ENCODE assay signal across 12 cellular contexts in the genomic region with DNA sequence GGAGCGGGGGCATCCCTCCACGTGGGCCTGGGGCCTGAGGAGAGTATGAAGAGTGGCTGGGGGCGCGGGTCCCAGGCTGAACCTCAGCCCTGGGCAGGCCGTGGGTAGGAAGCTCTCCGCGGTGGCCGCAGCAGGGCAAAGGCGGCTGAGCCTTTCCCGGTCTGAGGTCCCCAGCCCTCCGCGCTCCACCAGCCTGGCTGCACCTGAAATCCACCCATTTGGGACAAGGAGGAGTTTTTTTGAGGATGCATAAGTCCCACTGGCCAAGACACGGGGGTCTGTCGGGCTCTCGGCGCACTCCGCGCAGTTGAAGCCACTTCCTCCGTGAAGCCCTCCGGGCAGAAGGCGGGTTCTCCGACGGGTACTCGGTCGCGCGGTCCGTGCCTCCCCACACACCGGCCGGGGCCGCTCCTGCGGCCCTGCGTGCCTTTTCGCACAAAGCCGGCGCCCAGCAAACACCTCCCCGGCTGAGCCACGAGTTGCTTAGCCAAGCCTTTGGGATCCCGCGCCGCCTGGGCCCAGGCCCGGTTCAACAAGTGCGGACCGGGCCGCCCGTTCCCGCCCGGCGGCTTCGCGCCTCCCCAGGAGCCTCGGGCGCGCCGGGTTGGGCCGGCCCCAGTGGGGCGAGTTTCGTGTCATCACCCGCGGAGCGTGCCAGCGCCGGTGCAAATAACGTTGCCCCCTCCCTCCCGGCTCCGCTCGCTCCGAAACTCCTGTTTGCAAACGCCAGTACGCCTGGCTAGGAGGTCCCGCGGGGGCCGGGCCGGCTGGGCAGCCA. TPM values are rescaled to one million over a fixed set of nuclear protein-coding genes. Genes with fewer than 3 reads are reported as not detected.
DNase-seq lines count a peak whose midpoint lies in the region; ATAC-seq, FAIRE-seq and TF ChIP-seq lines count a peak whose summit lies in the region.
"Had no signal": no experiment of that assay in that cellular context is flagged by ENCODE, and none has a peak within 500 bp of the region (broad histone marks: within the 10 kb centered on the region; RNA-seq: fewer than 3 reads in every experiment).

No MANE protein-coding gene starts in this region.

- no peak for ATAC-seq in IMR-90 (ENCODE audit: low read depth)
- no peak for ATAC-seq in GM18873 (IDR thresholded peaks at IDR 0.05; ENCODE audit: low FRiP score, unreplicated experiment)
- no peak for ATAC-seq in GM21526 (IDR thresholded peaks at IDR 0.05; ENCODE audit: low FRiP score, unreplicated experiment)

- intact Hi-C loops in IMR-90 (cut with micrococcal nuclease): no loop called here

- H3K4me3 ChIP-seq in CD8-positive, alpha-beta memory T cell (ENCODE audit: low read length): no peak overlapping the region
- H3K4me3 ChIP-seq in IMR-90 (ENCODE audit: insufficient read depth, low read depth, low read length): no peak overlapping the region
- peak overlapping the region; percentile 25 to 63 (median 46) for H3K4me3 ChIP-seq in H1 (ENCODE audit: extremely low read depth in 1 of 4, insufficient read depth in 2 of 4, low read depth in 3 of 4, low read length in 4 of 4)
- peak overlapping the region; percentile 38 to 74 for H3K4me3 ChIP-seq in neutrophil (ENCODE audit: low read depth in 1 of 2, low read length in 1 of 2)
- no peak overlapping the region for H3K4me3 ChIP-seq in MG63

- H3K27ac ChIP-seq in CD8-positive, alpha-beta memory T cell (ENCODE audit: low read depth, low read length): no peak overlapping the region
- no peak overlapping the region for H3K27ac ChIP-seq in IMR-90 (ENCODE audit: insufficient read depth, low read length)
- H3K27ac ChIP-seq in H1 (ENCODE audit: low read depth, low read length): no peak overlapping the region
- H3K27ac ChIP-seq in neutrophil: no peak overlapping the region

- TF ChIP-seq POLR2A in IMR-90 (IDR thresholded peaks at IDR 0.05; ENCODE audit: low read depth, low read length) (no peak), H1 (IDR thresholded peaks at IDR 0.05; ENCODE audit: control extremely low read depth in 1 of 2, low read depth in 2 of 2, low read length in 2 of 2) (no peak)

- H4K5ac ChIP-seq in IMR-90 (ENCODE audit: low read depth, low read length) (no peak overlapping the region), H1 (ENCODE audit: insufficient read length, low read depth, low read length) (no peak overlapping the region)

- H3K23ac ChIP-seq in IMR-90 (ENCODE audit: low read depth, low read length) (no peak overlapping the region), H1 (ENCODE audit: insufficient read length) (no peak overlapping the region)

- H3K56ac ChIP-seq in IMR-90 (ENCODE audit: extremely low read depth, insufficient read depth, low read length) (no peak overlapping the region), H1 (replicated peaks; ENCODE audit: insufficient read length, low read depth, low read length) (no peak overlapping the region)

- H4K8ac ChIP-seq in IMR-90 (ENCODE audit: low read depth in 2 of 2, low read length in 2 of 2) (no peak overlapping the region), H1 (ENCODE audit: extremely low read depth, insufficient read depth, low read length) (no peak overlapping the region)

- dilution Hi-C loops in IMR-90 (cut with HindIII; ENCODE audit: low sequenced_read_pairs, unreplicated experiment): no loop called here

- CTCF ChIA-PET in CD8-positive, alpha-beta memory T cell (lab: Charles Lee): no interaction called here
- CTCF ChIA-PET in IMR-90 (lab: Yijun Ruan, JAX) (no interaction called here), H1 (lab: Charles Lee; ENCODE audit: partially characterized antibody) (interaction anchor here (0.6 to 12.7 kb wide), 5 partner anchors 17 to 100 kb away, joined by 3 to 109 read pairs (median 3); no protein-coding TSS in a partner anchor)

- WGBS in IMR-90 (ENCODE audit: extremely low coverage in 2 of 2, insufficient read length in 1 of 2), 2 experiments: 7% methylated on average over 43 of the region's 74 CpGs; no CpG with 5 or more reads in 1 of the 2 experiments
- WGBS in H1 (ENCODE audit: extremely low coverage in 1 of 2, insufficient coverage in 1 of 2, insufficient read length in 1 of 2, insufficient replicate concordance in 2 of 2, low coverage in 1 of 2, low lambda C conversion rate in 2 of 2, missing lambda C conversion rate in 1 of 2), 2 experiments: 27% methylated on average over 44 of the region's 74 CpGs; no CpG with 5 or more reads in 1 of the 2 experiments

- H2BK120ac ChIP-seq in IMR-90 (ENCODE audit: low read depth, low read length) (no peak overlapping the region), H1 (replicated peaks; ENCODE audit: low read depth, low read length) (no peak overlapping the region)

- no peak for FAIRE-seq in H1 (lab: Jason Lieb, UNC)
- FAIRE-seq: colon had no signal

- H4K20me1 ChIP-seq in IMR-90 (ENCODE audit: insufficient read depth, low read length) (no peaks in the 10 kb centered on the region; the same call in 1 of the 2 replicates), H1 (replicated peaks in 1 of 2; ENCODE audit: control insufficient read depth in 1 of 2, insufficient read depth in 2 of 2, low read length in 2 of 2) (peaks cover 0 to 5% of the 10 kb centered on the region in 2 experiments)

- H3K14ac ChIP-seq in IMR-90 (replicated peaks; ENCODE audit: low read depth, low read length): no peak overlapping the region
- H3K14ac ChIP-seq in H1 (ENCODE audit: insufficient read length): no peak overlapping the region

- in situ Hi-C loops in IMR-90 (cut with MboI; ENCODE audit: low sequenced_read_pairs): no loop called here

- H3K4me2 ChIP-seq in IMR-90 (ENCODE audit: low read depth, low read length) (no peak overlapping the region), H1 (ENCODE audit: insufficient read depth in 1 of 2, low read depth in 2 of 2, low read length in 2 of 2) (peak overlapping the region; percentile 83 to 85)

- no peak overlapping the region for H2BK5ac ChIP-seq in IMR-90 (ENCODE audit: low read depth, low read length, poor library complexity, severe bottlenecking)
- H2BK5ac ChIP-seq in H1 (ENCODE audit: low read depth, low read length): no peak overlapping the region

- H3K23me2 ChIP-seq in H1 (ENCODE audit: low read depth, low read length): peaks cover 15% of the 10 kb centered on the region; the same call in 1 of the 2 replicates

- H3K36me3 Mint-ChIP-seq in CD8-positive, alpha-beta memory T cell: no peaks in the 10 kb centered on the region

- H3K27me3 ChIP-seq in CD8-positive, alpha-beta memory T cell (ENCODE audit: insufficient read depth, low read length, poor library complexity, severe bottlenecking): peaks cover 26% of the 10 kb centered on the region
- peaks cover 74% of the 10 kb centered on the region for H3K27me3 ChIP-seq in IMR-90 (ENCODE audit: control insufficient read depth, insufficient read depth, low read length)
- peaks cover 20 to 61% (median 53%) of the 10 kb centered on the region in 4 experiments for H3K27me3 ChIP-seq in H1 (replicated peaks in 1 of 4; ENCODE audit: control insufficient read depth in 3 of 4, extremely low read depth in 1 of 4, insufficient read depth in 3 of 4, low read length in 3 of 4)
- H3K27me3 ChIP-seq in neutrophil: peaks cover 77% of the 10 kb centered on the region
- H3K27me3 ChIP-seq in MG63: peaks cover 25% of the 10 kb centered on the region

- no peak for TF ChIP-seq CTCF in IMR-90 (conservative IDR thresholded peaks at IDR 0.05; ENCODE audit: low read depth, low read length)
- TF ChIP-seq CTCF in H1 (IDR thresholded peaks at IDR 0.05; ENCODE audit: control extremely low read depth in 1 of 3, insufficient read depth in 1 of 3, low read depth in 1 of 3, low read length in 3 of 3): no peak
- TF ChIP-seq CTCF in neutrophil (IDR thresholded peaks at IDR 0.05): no peak

- no peak overlapping the region for H2AK9ac ChIP-seq in IMR-90 (replicated peaks; ENCODE audit: low read depth, low read length, poor library complexity)

- H2BK15ac ChIP-seq in IMR-90 (ENCODE audit: low read depth, low read length) (no peak overlapping the region), H1 (ENCODE audit: low read length) (peak overlapping the region; percentile 94; the same call in 1 of the 2 replicates)

- H3K4ac ChIP-seq in IMR-90 (ENCODE audit: low read depth, low read length) (no peak overlapping the region), H1 (replicated peaks; ENCODE audit: insufficient read length, low read depth, low read length) (no peak overlapping the region)

- no peaks in the 10 kb centered on the region for H3K9me3 Mint-ChIP-seq in CD8-positive, alpha-beta memory T cell

- H3K4me1 ChIP-seq in CD8-positive, alpha-beta memory T cell (ENCODE audit: insufficient read depth, low read length): peaks cover 27% of the 10 kb centered on the region
- H3K4me1 ChIP-seq in IMR-90 (ENCODE audit: control insufficient read depth, insufficient read depth, low read length): no peaks in the 10 kb centered on the region; the same call in 1 of the 2 replicates
- peaks cover 14 to 42% (median 27%) of the 10 kb centered on the region in 4 experiments for H3K4me1 ChIP-seq in H1 (replicated peaks in 1 of 4; ENCODE audit: control insufficient read depth in 3 of 4, insufficient read depth in 4 of 4, low read length in 3 of 4)
- H3K4me1 ChIP-seq in neutrophil (ENCODE audit: control insufficient read depth in 1 of 2, insufficient read depth in 1 of 2, low read depth in 1 of 2, low read length in 1 of 2): peaks cover 35 to 42% of the 10 kb centered on the region in 2 experiments

- H4K91ac ChIP-seq in IMR-90 (ENCODE audit: insufficient read depth, low read depth, low read length) (no peak overlapping the region), H1 (replicated peaks; ENCODE audit: insufficient read length, low read length) (peak overlapping the region; percentile 71)

- H2AK5ac ChIP-seq in IMR-90 (ENCODE audit: low read depth, low read length) (no peak overlapping the region), H1 (ENCODE audit: low read depth, low read length) (no peak overlapping the region)

- H3K79me1 ChIP-seq in IMR-90 (ENCODE audit: low read depth in 1 of 2, low read length in 2 of 2): no peaks in the 10 kb centered on the region
- H3K79me1 ChIP-seq in H1 (ENCODE audit: low read depth, low read length): 0 out of 2 replicates have a peak, but pooled peaks cover 3% of the 10 kb centered on the region

- POLR2A ChIA-PET in CD8-positive, alpha-beta memory T cell (lab: Charles Lee): no interaction called here
- POLR2A ChIA-PET in IMR-90 (lab: Charles Lee; ENCODE audit: unreplicated experiment): no interaction called here
- POLR2A ChIA-PET in H1 (lab: Charles Lee; ENCODE audit: partially characterized antibody): interaction anchor here (0.9 to 1.9 kb wide), 4 partner anchors 9 to 66 kb away, joined by 3 to 8 read pairs (median 3); a partner anchor contains a TSS

- TF ChIP-seq EP300 in H1 (IDR thresholded peaks at IDR 0.05; ENCODE audit: borderline replicate concordance in 1 of 2, low read depth in 2 of 2, low read length in 2 of 2): no peak

- no peak overlapping the region for H3K9ac ChIP-seq in IMR-90 (ENCODE audit: low read depth, low read length)
- H3K9ac ChIP-seq in H1 (replicated peaks in 1 of 4; ENCODE audit: extremely low read depth in 1 of 4, low read depth in 3 of 4, low read length in 3 of 4): no peak overlapping the region

- H2BK20ac ChIP-seq in IMR-90 (ENCODE audit: low read depth, low read length) (no peak overlapping the region), H1 (ENCODE audit: low read length) (no peak overlapping the region)

- DNase-seq in CD8-positive, alpha-beta memory T cell: peak in 1 of 5 donors; percentile 46
- DNase-seq in IMR-90: no peak
- peak in 1 of 2 experiments; percentile 82 for DNase-seq in H1 (ENCODE audit: low read depth in 1 of 2, low spot score in 2 of 2)
- no peak for DNase-seq in MG63
- no peak for DNase-seq in cerebellar nuclear complex (lab: John Stamatoyannopoulos, UW)
- DNase-seq: NCI-H2081 treated with DMSO at 0.1 percent for 48 hours; stimulated activated CD8-positive, alpha-beta memory T cell treated with anti-CD3 and anti-CD28 coated beads, Interleukin-4, amount 100 ng/mL, for 48 hours; T1000 had no signal

- H3K27me3 Mint-ChIP-seq in CD8-positive, alpha-beta memory T cell: peaks cover 20 to 42% of the 10 kb centered on the region in 2 donors

- no TSS peak for BruUV-seq in IMR-90 (replicated peaks; lab: Mats Ljungman, UMichigan)

- no peaks in the 10 kb centered on the region for H3K79me2 ChIP-seq in H1 (ENCODE audit: control insufficient read depth in 1 of 2, insufficient read depth in 2 of 2, low read length in 2 of 2)

- H2AFZ ChIP-seq in IMR-90 (replicated peaks; ENCODE audit: low read length, poor library complexity): peak overlapping the region; percentile 8
- no peak overlapping the region for H2AFZ ChIP-seq in H1 (ENCODE audit: low read length)

- TF ChIP-seq RAD21 in IMR-90 (IDR thresholded peaks at IDR 0.05; ENCODE audit: low read length) (no peak), H1 (IDR thresholded peaks at IDR 0.05 in 1 of 2, conservative IDR thresholded peaks at IDR 0.05 in 1 of 2; ENCODE audit: low read depth in 2 of 2, low read length in 2 of 2) (no peak)

- H3K9me3 ChIP-seq in CD8-positive, alpha-beta memory T cell (ENCODE audit: low read length): no peaks in the 10 kb centered on the region
- H3K9me3 ChIP-seq in IMR-90 (ENCODE audit: control insufficient read depth, insufficient read depth, low read length): peaks cover 2% of the 10 kb centered on the region; the same call in 1 of the 2 replicates
- H3K9me3 ChIP-seq in H1 (ENCODE audit: insufficient read depth in 2 of 2, low read depth in 1 of 2, low read length in 1 of 2): no peaks in the 10 kb centered on the region
- H3K9me3 ChIP-seq in neutrophil: no peaks in the 10 kb centered on the region
- no peaks in the 10 kb centered on the region for H3K9me3 ChIP-seq in MG63

- no peaks in the 10 kb centered on the region for H3K36me3 ChIP-seq in CD8-positive, alpha-beta memory T cell (ENCODE audit: insufficient read depth, low read length)
- H3K36me3 ChIP-seq in IMR-90 (ENCODE audit: control insufficient read depth, insufficient read depth, low read length) (no peaks in the 10 kb centered on the region), H1 (ENCODE audit: control insufficient read depth in 2 of 4, insufficient read depth in 4 of 4, low read length in 3 of 4) (no peaks in the 10 kb centered on the region), neutrophil (no peaks in the 10 kb centered on the region), MG63 (no peaks in the 10 kb centered on the region)

- H3K9me1 ChIP-seq in IMR-90 (ENCODE audit: insufficient read depth, low read length): no peaks in the 10 kb centered on the region

- peak overlapping the region; percentile 55; the same call in 1 of the 2 replicates for H2BK12ac ChIP-seq in H1 (ENCODE audit: low read depth, low read length)

- H3K4me3 Mint-ChIP-seq in CD8-positive, alpha-beta memory T cell: peak overlapping the region; percentile 7 to 81 (median 63)

- peaks cover 16 to 40% (median 17%) of the 10 kb centered on the region in 3 donors for H3K4me1 Mint-ChIP-seq in CD8-positive, alpha-beta memory T cell

- no peak overlapping the region for H3K18ac ChIP-seq in IMR-90 (ENCODE audit: low read depth, low read length)
- no peak overlapping the region; the same call in 1 of the 2 replicates for H3K18ac ChIP-seq in H1 (ENCODE audit: extremely low read depth, low read length)

- H3K27ac Mint-ChIP-seq in CD8-positive, alpha-beta memory T cell: peak overlapping the region in 4 of 8 donors; percentile 3 to 33 (median 12)

RNA-seq across cellular contexts. Expression of a gene that starts 0.7 kb away (rescaled TPM):
- not detected for total RNA-seq in CD8-positive, alpha-beta memory T cell
- polyA plus RNA-seq in CD8-positive, alpha-beta memory T cell: not detected
- not detected in 2 replicates for total RNA-seq in IMR-90 (2012; rRNA removed)
- polyA plus RNA-seq in IMR-90 (2012; rRNA removed): not detected in 2 replicates
- polyA plus RNA-seq in IMR-90 (2012; cell fraction: cytosol; rRNA removed): not detected in 2 replicates
- polyA plus RNA-seq in IMR-90 (2012; cell fraction: nucleus; rRNA removed; ENCODE audit: low replicate concordance): not detected in 2 replicates
- total RNA-seq in H1 (2021; fragmentation: NEBNext Ultra II Directional; extraction: Animal tissue kit (Norgen Biotek cat#: 25700)): 3.3 and 3.4 TPM in 2 replicates
- polyA plus RNA-seq in H1 (2011; rRNA removed): 2.6 and 3.3 TPM in 2 replicates
- 2.5 TPM for polyA plus RNA-seq in H1 (2011; cell fraction: cytosol; rRNA removed)
- polyA plus RNA-seq in H1 (2011; cell fraction: nucleus; rRNA removed): 3.3 TPM
- polyA plus RNA-seq in H1 (2012, experiment 1 of 2): 2.3 to 2.6 TPM (median 2.5 TPM) in 4 replicates
- polyA plus RNA-seq in H1 (2012, experiment 2 of 2): 3.8 TPM
- polyA plus RNA-seq in H1 (2013, experiment 1 of 2): 1.8 TPM
- polyA plus RNA-seq in H1 (2013, experiment 2 of 2): 2.2 TPM
- polyA minus RNA-seq in H1 (2011; rRNA and poly(A)+ RNA removed): 2.9 TPM in 2 replicates
- 1.4 TPM for polyA minus RNA-seq in H1 (2011; cell fraction: cytosol; rRNA and poly(A)+ RNA removed)
- polyA minus RNA-seq in H1 (2011; cell fraction: nucleus; rRNA and poly(A)+ RNA removed): 2.0 TPM
- not detected in 2 replicates for total RNA-seq in MG63 (2014; rRNA removed; shearing (Covaris generic); ENCODE audit: low replicate concordance)

RNA-seq across cellular contexts. Expression of a gene that starts 5.4 kb away (rescaled TPM):
- 10 to 100 TPM; 16.2 to 17.4 TPM for total RNA-seq in CD8-positive, alpha-beta memory T cell
- 18.1 TPM for polyA plus RNA-seq in CD8-positive, alpha-beta memory T cell
- total RNA-seq in IMR-90 (2012; rRNA removed): 2.2 and 2.5 TPM in 2 replicates
- polyA plus RNA-seq in IMR-90 (2012; rRNA removed) (5.0 and 6.0 TPM in 2 replicates), H1 (2011; rRNA removed) (7.6 and 10.3 TPM in 2 replicates)
- polyA plus RNA-seq in IMR-90 (2012; cell fraction: cytosol; rRNA removed): 3.1 and 5.0 TPM in 2 replicates
- 9.2 and 20.1 TPM in 2 replicates for polyA plus RNA-seq in IMR-90 (2012; cell fraction: nucleus; rRNA removed; ENCODE audit: low replicate concordance)
- 9.9 and 10.0 TPM in 2 replicates for total RNA-seq in H1 (2021; fragmentation: NEBNext Ultra II Directional; extraction: Animal tissue kit (Norgen Biotek cat#: 25700))
- 6.2 TPM for polyA plus RNA-seq in H1 (2011; cell fraction: cytosol; rRNA removed)
- 12.5 TPM for polyA plus RNA-seq in H1 (2011; cell fraction: nucleus; rRNA removed)
- polyA plus RNA-seq in H1 (2012, experiment 1 of 2): 5.0 to 7.0 TPM (median 6.4 TPM) in 4 replicates
- 6.4 TPM for polyA plus RNA-seq in H1 (2012, experiment 2 of 2)
- 4.2 TPM for polyA plus RNA-seq in H1 (2013, experiment 1 of 2)
- polyA plus RNA-seq in H1 (2013, experiment 2 of 2): 4.2 TPM
- 8.5 and 8.6 TPM in 2 replicates for polyA minus RNA-seq in H1 (2011; rRNA and poly(A)+ RNA removed)
- 9.2 TPM for polyA minus RNA-seq in H1 (2011; cell fraction: cytosol; rRNA and poly(A)+ RNA removed)
- polyA minus RNA-seq in H1 (2011; cell fraction: nucleus; rRNA and poly(A)+ RNA removed): 10.7 TPM
- total RNA-seq in MG63 (2014; rRNA removed; shearing (Covaris generic); ENCODE audit: low replicate concordance): 5.8 and 7.6 TPM in 2 replicates

RNA-seq across cellular contexts. Expression of a gene that starts 47.6 kb away (rescaled TPM):
- total RNA-seq in CD8-positive, alpha-beta memory T cell: 1 to 10 TPM; 2.0 to 2.8 TPM
- 0.77 TPM for polyA plus RNA-seq in CD8-positive, alpha-beta memory T cell
- total RNA-seq in IMR-90 (2012; rRNA removed): 0.36 TPM in 1 of 2 replicates, not detected in the other
- polyA plus RNA-seq in IMR-90 (2012; rRNA removed) (0.69 and 0.79 TPM in 2 replicates), H1 (2011; rRNA removed) (0.76 and 1.4 TPM in 2 replicates)
- polyA plus RNA-seq in IMR-90 (2012; cell fraction: cytosol; rRNA removed): 0.08 and 0.46 TPM in 2 replicates
- 5.7 and 6.5 TPM in 2 replicates for polyA plus RNA-seq in IMR-90 (2012; cell fraction: nucleus; rRNA removed; ENCODE audit: low replicate concordance)
- 1.1 and 2.2 TPM in 2 replicates for total RNA-seq in H1 (2021; fragmentation: NEBNext Ultra II Directional; extraction: Animal tissue kit (Norgen Biotek cat#: 25700))
- polyA plus RNA-seq in H1 (2011; cell fraction: cytosol; rRNA removed): 0.96 TPM
- polyA plus RNA-seq in H1 (2011; cell fraction: nucleus; rRNA removed): 7.1 TPM
- polyA plus RNA-seq in H1 (2012, experiment 1 of 2): 1.2 to 2.6 TPM (median 2.2 TPM) in 4 replicates
- polyA plus RNA-seq in H1 (2012, experiment 2 of 2): 1.2 TPM
- 0.61 TPM for polyA plus RNA-seq in H1 (2013, experiment 1 of 2)
- polyA plus RNA-seq in H1 (2013, experiment 2 of 2): 0.57 TPM
- 0.54 and 1.1 TPM in 2 replicates for polyA minus RNA-seq in H1 (2011; rRNA and poly(A)+ RNA removed)
- polyA minus RNA-seq in H1 (2011; cell fraction: cytosol; rRNA and poly(A)+ RNA removed): not detected
- 1.6 TPM for polyA minus RNA-seq in H1 (2011; cell fraction: nucleus; rRNA and poly(A)+ RNA removed)
- 0.43 TPM in 1 of 2 replicates, not detected in the other for total RNA-seq in MG63 (2014; rRNA removed; shearing (Covaris generic); ENCODE audit: low replicate concordance)

Comparison
In these comparisons a context has a peak if more than half of its experiments do, and no peak if none do; other contexts are left out.
1. H3K4me3 ChIP-seq: peak in H1 (4 of 4) and neutrophil (2 of 2); none in CD8-positive, alpha-beta memory T cell (single experiment), IMR-90 (single experiment) and MG63 (single experiment).